In the genomic region with DNA sequence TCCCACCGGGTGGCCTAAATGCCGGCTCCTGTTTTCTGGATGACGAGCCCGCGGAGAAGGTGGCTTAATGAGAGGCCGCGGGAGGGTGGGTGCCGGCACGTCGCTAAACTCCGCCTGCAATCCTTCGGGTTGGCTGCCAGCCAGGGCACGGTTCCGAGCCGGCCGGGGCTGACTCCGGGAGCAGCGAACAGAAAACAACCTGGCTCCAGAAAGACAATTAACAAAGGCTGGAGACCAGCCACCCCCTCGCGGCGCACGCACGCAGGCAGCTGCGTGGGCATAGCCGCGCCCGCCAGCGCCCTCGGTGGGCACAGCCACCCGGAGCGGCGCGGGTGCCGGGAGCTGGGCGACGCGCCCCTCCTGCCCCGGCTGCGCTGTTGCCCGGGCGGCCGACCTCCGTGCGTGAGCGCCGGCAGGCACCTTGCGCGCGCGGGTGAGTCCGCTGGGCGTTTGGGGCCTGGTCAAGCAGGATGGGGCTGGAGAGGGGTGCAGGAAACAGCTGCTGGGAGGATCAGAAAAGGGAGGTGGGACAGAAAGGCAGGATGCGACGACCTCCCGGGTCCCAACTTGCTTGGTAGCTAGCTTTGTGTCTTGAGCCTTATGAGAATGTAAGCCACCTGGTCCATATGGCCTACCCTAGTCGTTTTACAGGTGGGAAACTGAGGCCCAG, we compare ENCODE assay signal across 8 cellular contexts. TPM values are rescaled to one million over a fixed set of nuclear protein-coding genes. Genes with fewer than 3 reads are reported as not detected.
DNase-seq lines count a peak whose midpoint lies in the region; ATAC-seq and TF ChIP-seq lines count a peak whose summit lies in the region.

A gene with protein sequence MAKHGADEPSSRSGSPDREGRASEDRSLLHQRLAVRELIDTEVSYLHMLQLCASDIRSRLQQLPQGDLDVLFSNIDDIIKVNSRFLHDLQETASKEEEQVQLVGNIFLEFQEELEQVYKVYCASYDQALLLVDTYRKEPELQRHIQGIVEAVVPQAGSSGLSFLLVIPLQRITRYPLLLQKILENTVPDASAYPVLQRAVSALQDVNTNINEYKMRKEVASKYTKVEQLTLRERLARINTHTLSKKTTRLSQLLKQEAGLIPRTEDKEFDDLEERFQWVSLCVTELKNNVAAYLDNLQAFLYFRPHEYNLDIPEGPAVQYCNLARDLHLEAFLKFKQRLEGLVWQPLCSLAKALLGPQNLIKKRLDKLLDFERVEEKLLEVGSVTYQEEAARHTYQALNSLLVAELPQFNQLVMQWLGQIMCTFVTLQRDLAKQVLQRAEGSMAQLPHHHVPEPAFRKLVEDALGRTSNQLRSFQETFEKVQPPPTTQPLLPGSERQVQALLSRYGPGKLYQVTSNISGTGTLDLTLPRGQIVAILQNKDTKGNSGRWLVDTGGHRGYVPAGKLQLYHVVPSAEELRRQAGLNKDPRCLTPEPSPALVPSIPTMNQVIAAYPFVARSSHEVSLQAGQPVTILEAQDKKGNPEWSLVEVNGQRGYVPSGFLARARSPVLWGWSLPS (plus strand): TSS at position 307 of the 670 bp plus-strand sequence. CDS start 16,272 bp downstream, outside the sequence.

- TF ChIP-seq POLR2A in esophagus muscularis mucosa (IDR thresholded peaks at IDR 0.05; ENCODE audit: low read depth), result no peak

- H3K27ac ChIP-seq in esophagus muscularis mucosa (replicated peaks in 1 of 4) (peak within 1 kb of the TSS; percentile 87 to 92 (median 88)), mucosa of rectum (ENCODE audit: low read depth in 2 of 2, low read length in 2 of 2) (peak within 1 kb of the TSS; percentile 73 to 90)

- 1% methylated on average over 14 of the region's 56 CpGs for WGBS in esophagus muscularis mucosa

- H3K36me3 ChIP-seq in esophagus muscularis mucosa (no peaks in the 10 kb centered on the region), mucosa of rectum (ENCODE audit: control insufficient read depth in 2 of 2, insufficient read depth in 2 of 2, low read length in 2 of 2) (no peaks in the 10 kb centered on the region)

- no peak for TF ChIP-seq CTCF in esophagus muscularis mucosa (IDR thresholded peaks at IDR 0.05)

- H3K9me3 ChIP-seq in esophagus muscularis mucosa, result no peaks in the 10 kb centered on the region
- H3K9me3 ChIP-seq in mucosa of rectum (ENCODE audit: control insufficient read depth in 2 of 2, low read length in 2 of 2), result no peaks in the 10 kb centered on the region

- TF ChIP-seq EP300 in esophagus muscularis mucosa (IDR thresholded peaks at IDR 0.05), result no peak

- intact Hi-C loops in esophagus muscularis mucosa (cut with DNase I), result no loop called here

- peak within 1 kb of the TSS; percentile 67 to 81 (median 69) for H3K4me3 ChIP-seq in esophagus muscularis mucosa
- H3K4me3 ChIP-seq in mucosa of rectum (ENCODE audit: low read length in 2 of 2), result peak within 1 kb of the TSS; percentile 71 to 75

- ATAC-seq in GM18868 (IDR thresholded peaks at IDR 0.05; ENCODE audit: unreplicated experiment) (peak; percentile 55), HG02840 (IDR thresholded peaks at IDR 0.05; ENCODE audit: low FRiP score, unreplicated experiment) (no peak), HG02852 (IDR thresholded peaks at IDR 0.05; ENCODE audit: unreplicated experiment) (no peak)

- peak; percentile 47 for DNase-seq in NCI-H460 (ENCODE audit: extremely low read depth, low read depth)
- peak; percentile 63 for DNase-seq in activated T-cell treated with anti-CD3 and anti-CD28 coated beads, Interleukin-2, amount 50 U/mL, for 1 hour
- peak; percentile 95 for DNase-seq in esophagus muscularis mucosa (ENCODE audit: extremely low spot score)
- peak; percentile 24 for DNase-seq in stimulated activated CD8-positive, alpha-beta memory T cell treated with anti-CD3 and anti-CD28 coated beads, Interleukin-4, amount 100 ng/mL, for 24 hours (ENCODE audit: low read depth)

- H3K27me3 ChIP-seq in esophagus muscularis mucosa (no peaks in the 10 kb centered on the region), mucosa of rectum (ENCODE audit: control insufficient read depth in 2 of 2, insufficient read depth in 2 of 2, low read length in 2 of 2) (no peaks in the 10 kb centered on the region)

- H3K9ac ChIP-seq in mucosa of rectum (ENCODE audit: low read depth in 1 of 2, low read length in 2 of 2), result peak within 1 kb of the TSS; percentile 73 to 83

- H3K4me1 ChIP-seq in esophagus muscularis mucosa (peaks cover 31 to 58% (median 49%) of the 10 kb centered on the region in 4 donors), mucosa of rectum (ENCODE audit: control insufficient read depth in 2 of 2, insufficient read depth in 2 of 2, low read length in 2 of 2) (peaks cover 24% of the 10 kb centered on the region in 2 donors)

RNA-seq across cellular contexts. Expression of the gene that starts here (rescaled TPM):
- total RNA-seq in NCI-H460 (2014; rRNA removed; shearing (Covaris generic)), result 1.6 and 1.8 TPM in 2 replicates
- polyA plus RNA-seq in NCI-H460 (2014; cell fraction: nucleus; rRNA removed), result 1.2 and 2.2 TPM in 2 replicates
- 10 to 100 TPM; 11.9 to 22.0 (median 19.5) TPM for total RNA-seq in esophagus muscularis mucosa

Comparison
In these comparisons a context has a peak if more than half of its experiments do, and no peak if none do; other contexts are left out.
1. DNase-seq: peak in every context shown above with its lines; median percentile 95 in esophagus muscularis mucosa; 63 in activated T-cell treated with anti-CD3 and anti-CD28 coated beads, Interleukin-2, amount 50 U/mL, for 1 hour; 47 in NCI-H460; 24 in stimulated activated CD8-positive, alpha-beta memory T cell treated with anti-CD3 and anti-CD28 coated beads, Interleukin-4, amount 100 ng/mL, for 24 hours.